Comparison of ENCODE assay signal across 1 cellular context in genomic region chr4:77465271-77465670, GRCh38.
TF ChIP-seq lines count a peak whose summit lies in the region.

No MANE protein-coding gene starts in this region.

TF ChIP-seq in GM23338, 12 proteins besides CTCF, POLR2A, EP300 and RAD21 (continued from another document):
- TF ChIP-seq, protein P1, sequence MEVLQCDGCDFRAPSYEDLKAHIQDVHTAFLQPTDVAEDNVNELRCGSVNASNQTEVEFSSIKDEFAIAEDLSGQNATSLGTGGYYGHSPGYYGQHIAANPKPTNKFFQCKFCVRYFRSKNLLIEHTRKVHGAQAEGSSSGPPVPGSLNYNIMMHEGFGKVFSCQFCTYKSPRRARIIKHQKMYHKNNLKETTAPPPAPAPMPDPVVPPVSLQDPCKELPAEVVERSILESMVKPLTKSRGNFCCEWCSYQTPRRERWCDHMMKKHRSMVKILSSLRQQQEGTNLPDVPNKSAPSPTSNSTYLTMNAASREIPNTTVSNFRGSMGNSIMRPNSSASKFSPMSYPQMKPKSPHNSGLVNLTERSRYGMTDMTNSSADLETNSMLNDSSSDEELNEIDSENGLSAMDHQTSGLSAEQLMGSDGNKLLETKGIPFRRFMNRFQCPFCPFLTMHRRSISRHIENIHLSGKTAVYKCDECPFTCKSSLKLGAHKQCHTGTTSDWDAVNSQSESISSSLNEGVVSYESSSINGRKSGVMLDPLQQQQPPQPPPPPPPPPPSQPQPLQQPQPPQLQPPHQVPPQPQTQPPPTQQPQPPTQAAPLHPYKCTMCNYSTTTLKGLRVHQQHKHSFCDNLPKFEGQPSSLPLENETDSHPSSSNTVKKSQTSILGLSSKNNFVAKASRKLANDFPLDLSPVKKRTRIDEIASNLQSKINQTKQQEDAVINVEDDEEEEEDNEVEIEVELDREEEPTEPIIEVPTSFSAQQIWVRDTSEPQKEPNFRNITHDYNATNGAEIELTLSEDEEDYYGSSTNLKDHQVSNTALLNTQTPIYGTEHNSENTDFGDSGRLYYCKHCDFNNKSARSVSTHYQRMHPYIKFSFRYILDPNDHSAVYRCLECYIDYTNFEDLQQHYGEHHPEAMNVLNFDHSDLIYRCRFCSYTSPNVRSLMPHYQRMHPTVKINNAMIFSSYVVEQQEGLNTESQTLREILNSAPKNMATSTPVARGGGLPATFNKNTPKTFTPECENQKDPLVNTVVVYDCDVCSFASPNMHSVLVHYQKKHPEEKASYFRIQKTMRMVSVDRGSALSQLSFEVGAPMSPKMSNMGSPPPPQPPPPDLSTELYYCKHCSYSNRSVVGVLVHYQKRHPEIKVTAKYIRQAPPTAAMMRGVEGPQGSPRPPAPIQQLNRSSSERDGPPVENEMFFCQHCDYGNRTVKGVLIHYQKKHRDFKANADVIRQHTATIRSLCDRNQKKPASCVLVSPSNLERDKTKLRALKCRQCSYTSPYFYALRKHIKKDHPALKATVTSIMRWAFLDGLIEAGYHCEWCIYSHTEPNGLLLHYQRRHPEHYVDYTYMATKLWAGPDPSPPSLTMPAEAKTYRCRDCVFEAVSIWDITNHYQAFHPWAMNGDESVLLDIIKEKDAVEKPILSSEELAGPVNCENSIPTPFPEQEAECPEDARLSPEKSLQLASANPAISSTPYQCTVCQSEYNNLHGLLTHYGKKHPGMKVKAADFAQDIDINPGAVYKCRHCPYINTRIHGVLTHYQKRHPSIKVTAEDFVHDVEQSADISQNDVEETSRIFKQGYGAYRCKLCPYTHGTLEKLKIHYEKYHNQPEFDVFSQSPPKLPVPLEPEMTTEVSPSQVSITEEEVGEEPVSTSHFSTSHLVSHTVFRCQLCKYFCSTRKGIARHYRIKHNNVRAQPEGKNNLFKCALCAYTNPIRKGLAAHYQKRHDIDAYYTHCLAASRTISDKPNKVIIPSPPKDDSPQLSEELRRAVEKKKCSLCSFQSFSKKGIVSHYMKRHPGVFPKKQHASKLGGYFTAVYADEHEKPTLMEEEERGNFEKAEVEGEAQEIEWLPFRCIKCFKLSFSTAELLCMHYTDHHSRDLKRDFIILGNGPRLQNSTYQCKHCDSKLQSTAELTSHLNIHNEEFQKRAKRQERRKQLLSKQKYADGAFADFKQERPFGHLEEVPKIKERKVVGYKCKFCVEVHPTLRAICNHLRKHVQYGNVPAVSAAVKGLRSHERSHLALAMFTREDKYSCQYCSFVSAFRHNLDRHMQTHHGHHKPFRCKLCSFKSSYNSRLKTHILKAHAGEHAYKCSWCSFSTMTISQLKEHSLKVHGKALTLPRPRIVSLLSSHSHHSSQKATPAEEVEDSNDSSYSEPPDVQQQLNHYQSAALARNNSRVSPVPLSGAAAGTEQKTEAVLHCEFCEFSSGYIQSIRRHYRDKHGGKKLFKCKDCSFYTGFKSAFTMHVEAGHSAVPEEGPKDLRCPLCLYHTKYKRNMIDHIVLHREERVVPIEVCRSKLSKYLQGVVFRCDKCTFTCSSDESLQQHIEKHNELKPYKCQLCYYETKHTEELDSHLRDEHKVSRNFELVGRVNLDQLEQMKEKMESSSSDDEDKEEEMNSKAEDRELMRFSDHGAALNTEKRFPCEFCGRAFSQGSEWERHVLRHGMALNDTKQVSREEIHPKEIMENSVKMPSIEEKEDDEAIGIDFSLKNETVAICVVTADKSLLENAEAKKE (CRISPR knock-in tag; IDR thresholded peaks at IDR 0.05), result no peak
- TF ChIP-seq EZH2phosphoT487 (IDR thresholded peaks at IDR 0.05; ENCODE audit: unreplicated experiment) (no peak), STAT1 (IDR thresholded peaks at IDR 0.05; ENCODE audit: unreplicated experiment) (no peak), ZNF331 (CRISPR knock-in tag; IDR thresholded peaks at IDR 0.05; ENCODE audit: low read depth) (no peak), EZH2 (IDR thresholded peaks at IDR 0.05; ENCODE audit: low read depth, unreplicated experiment) (no peak), ETS1 (IDR thresholded peaks at IDR 0.05) (no peak), REST (IDR thresholded peaks at IDR 0.05; ENCODE audit: unreplicated experiment) (no peak), JUNB (IDR thresholded peaks at IDR 0.05; ENCODE audit: unreplicated experiment) (no peak), NANOG (IDR thresholded peaks at IDR 0.05; ENCODE audit: borderline replicate concordance) (no peak)
